Comparison of ENCODE assay signal across 35 cellular contexts in genomic region chr2:58434692-58435091, GRCh38.
"Had no signal": no experiment of that assay in that cellular context is flagged by ENCODE, and none has a peak within 500 bp of the region (broad histone marks: within the 10 kb centered on the region; RNA-seq: fewer than 3 reads in every experiment).

No MANE protein-coding gene starts in this region.

- H3K4me1 ChIP-seq: esophagus muscularis mucosa, gastrocnemius medialis, heart left ventricle had no signal

- H3K9me3 Mint-ChIP-seq: activated B cell treated with CpG ODN at 0.5 μM for 24 hours; activated CD8-positive, alpha-beta T cell treated with anti-CD3 and anti-CD28 coated beads for 36 hours; activated T-cell treated with anti-CD3 and anti-CD28 coated beads, Interleukin-2, amount 50 U/mL, for 4 hours; activated T-helper 17 cell treated with anti-CD3 and anti-CD28 coated beads, Interleukin-2, amount 50 U/mL, for 72 hours; dendritic cell treated with granulocyte-macrophage colony-stimulating factor and Interleukin-4, amounts not matched to agents 40 ng/mL and 50 ng/mL, for 4 days; T-helper 2 cell treated with Interferon-gamma antibody and Interleukin-4, amounts not matched to agents 5 μg/mL and 100 μg/mL, for 36 hours had no signal

- ATAC-seq: activated CD4-positive, CD25-positive, alpha-beta regulatory T cell treated with anti-CD3 and anti-CD28 coated beads, Interleukin-2, amount 50 U/mL, for 24 hours; activated CD8-positive, alpha-beta T cell treated with anti-CD3 and anti-CD28 coated beads for 36 hours; activated T-cell treated with anti-CD3 and anti-CD28 coated beads, Interleukin-2, amount 50 U/mL, for 4 hours; activated T-helper 17 cell treated with anti-CD3 and anti-CD28 coated beads, Interleukin-2, amount 50 U/mL, for 72 hours; foreskin keratinocyte; gastrocnemius medialis; heart left ventricle; T-helper 17 cell had no signal

- H3K4me3 Mint-ChIP-seq: activated B cell treated with CpG ODN at 0.5 μM for 24 hours; activated CD8-positive, alpha-beta T cell treated with anti-CD3 and anti-CD28 coated beads for 36 hours; activated naive CD8-positive, alpha-beta T cell; activated T-cell treated with anti-CD3 and anti-CD28 coated beads, Interleukin-2, amount 50 U/mL, for 4 hours; activated T-helper 17 cell treated with anti-CD3 and anti-CD28 coated beads, Interleukin-2, amount 50 U/mL, for 72 hours; central memory CD8-positive, alpha-beta T cell; dendritic cell treated with granulocyte-macrophage colony-stimulating factor and Interleukin-4, amounts not matched to agents 40 ng/mL and 50 ng/mL, for 4 days; T-helper 17 cell; T-helper 2 cell treated with Interferon-gamma antibody and Interleukin-4, amounts not matched to agents 5 μg/mL and 100 μg/mL, for 36 hours had no signal

- FAIRE-seq: astrocyte, bronchial epithelial cell had no signal

- H3K4me1 Mint-ChIP-seq: activated B cell treated with CpG ODN at 0.5 μM for 24 hours; activated T-helper 17 cell treated with anti-CD3 and anti-CD28 coated beads, Interleukin-2, amount 50 U/mL, for 72 hours; central memory CD8-positive, alpha-beta T cell; T-helper 17 cell had no signal

- H3K27ac ChIP-seq: brain microvascular endothelial cell, coronary artery, dorsolateral prefrontal cortex, esophagus muscularis mucosa, foreskin keratinocyte, gastrocnemius medialis, heart left ventricle, WERI-Rb-1 had no signal

- DNase-seq: activated B cell treated with CpG ODN at 0.5 μM for 24 hours; activated CD4-positive, alpha-beta T cell treated with anti-CD3 and anti-CD28 coated beads for 48 hours; activated CD4-positive, alpha-beta T cell treated with anti-CD3 and anti-CD28 coated beads, Interleukin-2, amount 50 U/mL, for 1 hour; activated CD4-positive, alpha-beta T cell treated with anti-CD3 and anti-CD28 coated beads, Interleukin-2, amount 50 U/mL, for 48 hours; activated CD8-positive, alpha-beta memory T cell treated with anti-CD3 and anti-CD28 coated beads for 24 hours; activated CD8-positive, alpha-beta T cell treated with anti-CD3 and anti-CD28 coated beads for 36 hours; activated effector memory CD4-positive, alpha-beta T cell treated with Interleukin-2 at 50 U/mL for 16 hours; activated gamma-delta T cell treated with Interleukin-2 at 50 U/mL for 16 hours; activated naive CD4-positive, alpha-beta T cell treated with anti-CD3 and anti-CD28 coated beads, Interleukin-2, amount 50 U/mL, for 16 hours; activated naive CD4-positive, alpha-beta T cell treated with Interleukin-2 at 50 U/mL for 16 hours; activated T-cell treated with anti-CD3 and anti-CD28 coated beads, Interleukin-2, amount 50 U/mL, for 4 hours; amniotic stem cell; anterior cingulate cortex; brain microvascular endothelial cell; dorsolateral prefrontal cortex; effector memory CD4-positive, alpha-beta T cell; erythroblast; foreskin keratinocyte; gastrocnemius medialis; glutamatergic neuron; heart left ventricle; T-helper 1 cell; T-helper 17 cell; T1000; WERI-Rb-1 had no signal

- H3K4me3 ChIP-seq: coronary artery, dorsolateral prefrontal cortex, esophagus muscularis mucosa, gastrocnemius medialis, heart left ventricle had no signal

- H3K27me3 ChIP-seq: brain microvascular endothelial cell, dorsolateral prefrontal cortex, esophagus muscularis mucosa, gastrocnemius medialis had no signal

- H3K27me3 Mint-ChIP-seq: dendritic cell treated with granulocyte-macrophage colony-stimulating factor and Interleukin-4, amounts not matched to agents 40 ng/mL and 50 ng/mL, for 4 days had no signal

- H3K36me3 ChIP-seq: brain microvascular endothelial cell, esophagus muscularis mucosa, gastrocnemius medialis, heart left ventricle, WERI-Rb-1 had no signal

- H3K36me3 Mint-ChIP-seq: activated naive CD8-positive, alpha-beta T cell had no signal

- H3K27ac Mint-ChIP-seq: activated B cell treated with CpG ODN at 0.5 μM for 24 hours; activated CD8-positive, alpha-beta T cell treated with anti-CD3 and anti-CD28 coated beads for 36 hours; activated naive CD8-positive, alpha-beta T cell; activated T-helper 17 cell treated with anti-CD3 and anti-CD28 coated beads, Interleukin-2, amount 50 U/mL, for 72 hours; dendritic cell treated with granulocyte-macrophage colony-stimulating factor and Interleukin-4, amounts not matched to agents 40 ng/mL and 50 ng/mL, for 4 days; T-helper 17 cell; T-helper 2 cell treated with Interferon-gamma antibody and Interleukin-4, amounts not matched to agents 5 μg/mL and 100 μg/mL, for 36 hours had no signal

- H3K9me3 ChIP-seq: esophagus muscularis mucosa, gastrocnemius medialis, heart left ventricle had no signal
